ENCODE assay signal across 14 cellular contexts in the genomic region with DNA sequence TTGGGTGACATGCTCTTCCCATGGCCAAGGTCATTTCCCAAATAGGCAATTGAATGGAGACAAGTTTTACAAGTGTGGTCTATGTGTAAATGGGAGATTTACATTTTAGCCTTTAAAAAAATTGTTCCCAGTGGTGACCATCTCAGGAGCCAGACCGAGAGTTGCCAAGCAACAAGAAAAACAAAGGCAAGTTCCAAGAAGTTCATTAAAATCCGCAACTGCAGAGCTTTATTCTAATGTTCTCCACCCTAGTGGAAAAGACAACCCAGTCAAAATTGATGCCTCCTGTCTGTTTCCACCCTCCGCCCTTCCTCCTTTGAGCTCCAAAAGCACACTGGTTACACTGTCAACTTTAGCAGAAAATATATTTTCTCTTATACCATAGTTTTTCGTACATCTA.
"Had no signal": no experiment of that assay in that cellular context is flagged by ENCODE, and none has a peak within 500 bp of the region (broad histone marks: within the 10 kb centered on the region; RNA-seq: fewer than 3 reads in every experiment).

No MANE protein-coding gene starts in this region.

- H3K27ac Mint-ChIP-seq: activated T-helper 17 cell treated with anti-CD3 and anti-CD28 coated beads, Interleukin-2, amount 50 U/mL, for 72 hours; stimulated activated effector memory CD8-positive, alpha-beta T cell treated with anti-CD3 and anti-CD28 coated beads, Interleukin-12 subunit alpha, Interleukin-12 subunit beta, amount 100 ng/mL, for 72 hours had no signal

- H3K27me3 ChIP-seq: pancreas had no signal

- FAIRE-seq: bronchial epithelial cell, pancreas had no signal

- DNase-seq: activated CD4-positive, CD25-positive, alpha-beta regulatory T cell treated with anti-CD3 and anti-CD28 coated beads, Interleukin-2, amount 50 U/mL, for 72 hours; activated naive CD4-positive, alpha-beta T cell treated with Interleukin-2 at 50 U/mL for 16 hours; anterior cingulate cortex; erythroblast; hypothalamus; kidney glomerular epithelial cell; mucosa of descending colon; naive thymus-derived CD4-positive, alpha-beta T cell; pancreas; T-helper 1 cell; T1000 had no signal

- H3K4me1 Mint-ChIP-seq: activated T-helper 17 cell treated with anti-CD3 and anti-CD28 coated beads, Interleukin-2, amount 50 U/mL, for 72 hours; stimulated activated effector memory CD8-positive, alpha-beta T cell treated with anti-CD3 and anti-CD28 coated beads, Interleukin-12 subunit alpha, Interleukin-12 subunit beta, amount 100 ng/mL, for 72 hours had no signal

- H3K27ac ChIP-seq: pancreas had no signal

- ATAC-seq: activated T-helper 17 cell treated with anti-CD3 and anti-CD28 coated beads, Interleukin-2, amount 50 U/mL, for 72 hours; mucosa of descending colon; naive thymus-derived CD4-positive, alpha-beta T cell; pancreas; stimulated activated effector memory CD8-positive, alpha-beta T cell treated with anti-CD3 and anti-CD28 coated beads, Interleukin-12 subunit alpha, Interleukin-12 subunit beta, amount 100 ng/mL, for 72 hours had no signal

- H3K9me3 ChIP-seq: pancreas had no signal

- H3K9me3 Mint-ChIP-seq: stimulated activated effector memory CD8-positive, alpha-beta T cell treated with anti-CD3 and anti-CD28 coated beads, Interleukin-12 subunit alpha, Interleukin-12 subunit beta, amount 100 ng/mL, for 72 hours had no signal

- H3K4me3 Mint-ChIP-seq: activated T-helper 17 cell treated with anti-CD3 and anti-CD28 coated beads, Interleukin-2, amount 50 U/mL, for 72 hours; naive thymus-derived CD4-positive, alpha-beta T cell; stimulated activated effector memory CD8-positive, alpha-beta T cell treated with anti-CD3 and anti-CD28 coated beads, Interleukin-12 subunit alpha, Interleukin-12 subunit beta, amount 100 ng/mL, for 72 hours had no signal

- H3K4me3 ChIP-seq: mucosa of descending colon, pancreas had no signal

- H3K36me3 ChIP-seq: pancreas had no signal

- H3K36me3 Mint-ChIP-seq: stimulated activated effector memory CD8-positive, alpha-beta T cell treated with anti-CD3 and anti-CD28 coated beads, Interleukin-12 subunit alpha, Interleukin-12 subunit beta, amount 100 ng/mL, for 72 hours had no signal

- H3K4me1 ChIP-seq: pancreas had no signal
